22 cellular contexts compared by ENCODE assay signal in the genomic region with DNA sequence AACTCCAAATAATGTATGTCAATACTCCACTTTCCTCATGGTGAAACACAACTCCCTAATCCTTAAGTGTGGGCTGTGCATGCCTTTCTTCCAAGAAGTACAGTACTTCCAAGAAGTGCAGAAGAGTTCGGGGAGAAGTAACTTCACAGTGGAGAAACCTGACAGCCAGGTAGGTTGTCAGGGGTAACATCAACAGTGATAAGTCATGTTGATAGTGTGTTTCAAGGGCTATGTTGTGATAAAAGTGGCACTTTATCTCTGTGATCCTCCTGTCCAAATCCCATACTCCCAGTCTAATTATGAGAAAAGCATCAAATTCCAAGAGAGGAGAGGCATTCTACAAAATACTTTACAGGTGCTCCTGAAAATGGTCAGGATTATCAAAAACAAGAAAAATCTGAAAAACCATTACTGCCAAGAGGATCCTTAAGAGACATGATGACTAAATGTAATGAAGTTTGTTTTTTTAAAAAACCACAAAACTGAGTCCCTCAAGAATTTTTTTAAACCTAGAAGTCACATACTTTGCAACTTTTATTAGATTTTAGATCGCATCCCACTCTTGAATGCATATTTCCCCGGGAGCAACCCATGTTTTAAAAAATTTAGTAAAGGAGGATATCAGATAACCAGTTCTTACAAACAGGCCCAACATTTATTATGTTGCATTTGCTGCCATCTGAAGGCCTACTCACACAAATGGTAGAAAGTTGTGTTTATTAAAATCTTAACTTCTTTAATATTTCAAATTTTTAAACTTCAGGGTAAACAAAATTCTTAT. TPM values are rescaled to one million over a fixed set of nuclear protein-coding genes. Genes with fewer than 3 reads are reported as not detected.
A peak's percentile ranks its signal among the peaks of the same experiment; 100 is the strongest.
DNase-seq lines count a peak whose midpoint lies in the region; ATAC-seq, FAIRE-seq and TF ChIP-seq lines count a peak whose summit lies in the region.
"Had no signal": no experiment of that assay in that cellular context is flagged by ENCODE, and none has a peak within 500 bp of the region (broad histone marks: within the 10 kb centered on the region; RNA-seq: fewer than 3 reads in every experiment).

No MANE protein-coding gene starts in this region.

- H3K4me1 ChIP-seq in kidney (ENCODE audit: control insufficient read depth in 1 of 2, insufficient read depth in 1 of 2, low read depth in 1 of 2, low read length in 2 of 2) = no peaks in the 10 kb centered on the region
- H3K4me1 ChIP-seq: ascending aorta, vagina had no signal

- no peak overlapping the region for H3K9ac ChIP-seq in kidney (ENCODE audit: low read length in 2 of 2)

- no peak for FAIRE-seq in kidney (lab: Jason Lieb, UNC)

- no peak overlapping the region for H3K27ac ChIP-seq in kidney (ENCODE audit: low read depth in 2 of 2, low read length in 2 of 2)
- H3K27ac ChIP-seq: ascending aorta, vagina had no signal

- DNase-seq in AG20443 (ENCODE audit: low spot score) = peak; percentile 34
- DNase-seq in HT1080 (ENCODE audit: low read depth) = peak; percentile 14
- peak; percentile 87 for DNase-seq in dedifferentiated amniotic fluid mesenchymal stem cell (ENCODE audit: extremely low spot score)
- peak; percentile 63 for DNase-seq in myocyte (ENCODE audit: low read depth)
- no peak for DNase-seq in NCI-H2029 (lab: John Stamatoyannopoulos, UW)
- no peak for DNase-seq in medulla oblongata (ENCODE audit: extremely low spot score)
- DNase-seq in kidney = no peak
- DNase-seq: activated T-cell treated with anti-CD3 and anti-CD28 coated beads, Interleukin-2, amount 50 U/mL, for 72 hours; CD8-positive, alpha-beta T cell; glutamatergic neuron; GOT3; KG1; left colon; naive B cell; NCI-H1694; NCI-H524 treated with DMSO at 0.1 percent for 48 hours; stimulated activated naive CD4-positive, alpha-beta T cell; T-helper 1 cell had no signal

- H3K9me3 ChIP-seq in kidney (ENCODE audit: control insufficient read depth in 1 of 2, low read length in 2 of 2) = no peaks in the 10 kb centered on the region
- H3K9me3 ChIP-seq: vagina had no signal

- no peaks in the 10 kb centered on the region for H3K36me3 ChIP-seq in kidney (ENCODE audit: control insufficient read depth in 1 of 2, insufficient read depth in 2 of 2, low read length in 2 of 2)
- H3K36me3 ChIP-seq: vagina had no signal

- intact Hi-C loops in kidney (cut with DNase I) = no loop called here

- no peak for ATAC-seq in GM18909 (IDR thresholded peaks at IDR 0.05; ENCODE audit: poor library complexity, unreplicated experiment)
- ATAC-seq: activated T-cell treated with anti-CD3 and anti-CD28 coated beads, Interleukin-2, amount 50 U/mL, for 72 hours; CD8-positive, alpha-beta T cell; left colon; Panc1 had no signal

- TF ChIP-seq CTCF in kidney (IDR thresholded peaks at IDR 0.05; ENCODE audit: borderline replicate concordance, extremely low read depth, insufficient read depth) = no peak

- H3K4me3 ChIP-seq in kidney (ENCODE audit: low read length in 2 of 2) = no peak overlapping the region
- H3K4me3 ChIP-seq: ascending aorta, vagina had no signal

RNA-seq across cellular contexts. Expression of a gene that starts 44.5 kb away (rescaled TPM):
- total RNA-seq in HT1080 (2014; rRNA removed; shearing (Covaris generic)) = 459 and 483 TPM in 2 replicates
- 334 and 339 TPM in 2 replicates for polyA plus RNA-seq in HT1080 (2015; cell fraction: cytosol; rRNA removed)
- polyA plus RNA-seq in HT1080 (2015; cell fraction: nucleus; rRNA removed) = 585 and 606 TPM in 2 replicates
- 297 and 325 TPM in 2 replicates for total RNA-seq in myocyte
- 169 TPM for polyA plus RNA-seq in myocyte (2012)
- 117 TPM for total RNA-seq in kidney
- 125 TPM for polyA plus RNA-seq in kidney (ENCODE audit: insufficient read depth, low read depth, low replicate concordance)

Comparison
In these comparisons a context has a peak if more than half of its experiments do, and no peak if none do; other contexts are left out.
1. DNase-seq: peak in AG20443 (single experiment), HT1080 (single experiment), dedifferentiated amniotic fluid mesenchymal stem cell (single experiment) and myocyte (single experiment); none in NCI-H2029 (single experiment), medulla oblongata (single experiment) and kidney (single experiment).